ENCODE assay signal across 8 cellular contexts in genomic region chr12:124862768-124863408, GRCh38. TPM values are rescaled to one million over a fixed set of nuclear protein-coding genes. Genes with fewer than 3 reads are reported as not detected.
DNase-seq lines count a peak whose midpoint lies in the region; ATAC-seq, FAIRE-seq and TF ChIP-seq lines count a peak whose summit lies in the region.

No MANE protein-coding gene starts in this region.

- ATAC-seq in GM18502 (IDR thresholded peaks at IDR 0.05; ENCODE audit: poor library complexity, unreplicated experiment) (peak; percentile 18), HG02938 (IDR thresholded peaks at IDR 0.05; ENCODE audit: unreplicated experiment) (peak; percentile 30), left colon (peak; percentile 24)
- peak; percentile 44 for ATAC-seq in stimulated activated memory B cell treated with anti-CD40 and anti-IgM and Interleukin-4, amounts not matched to agents 10 μg/mL and 1 μg/mL and 100 μg/mL, for 72 hours

- H3K27me3 ChIP-seq in Peyer's patch (no peaks in the 10 kb centered on the region), bronchial epithelial cell (ENCODE audit: control insufficient read depth, insufficient read depth, low read length) (no peaks in the 10 kb centered on the region)

- H3K4me1 ChIP-seq in Peyer's patch: peaks cover 0 to 20% (median 3%) of the 10 kb centered on the region in 4 donors

- FAIRE-seq in bronchial epithelial cell (lab: Jason Lieb, UNC): no peak

- DNase-seq in Peyer's patch: peak in 2 of 3 donors; percentile 48 to 59
- DNase-seq in bronchial epithelial cell (ENCODE audit: low read depth): peak; percentile 20
- peak in 1 of 2 donors; percentile 48 for DNase-seq in left colon
- DNase-seq in iPS-NIHi7 (ENCODE audit: extremely low spot score): no peak

- intact Hi-C loops in left colon (cut with DNase I, micrococcal nuclease): no loop called here

- H3K27ac Mint-ChIP-seq in stimulated activated memory B cell treated with anti-CD40 and anti-IgM and Interleukin-4, amounts not matched to agents 10 μg/mL and 1 μg/mL and 100 μg/mL, for 72 hours: peak overlapping the region; percentile 99

- H3K9me3 ChIP-seq in Peyer's patch: no peaks in the 10 kb centered on the region

- no peak for TF ChIP-seq POLR2A in Peyer's patch (IDR thresholded peaks at IDR 0.05)

- peak overlapping the region; percentile 84 for H3K4me3 Mint-ChIP-seq in stimulated activated memory B cell treated with anti-CD40 and anti-IgM and Interleukin-4, amounts not matched to agents 10 μg/mL and 1 μg/mL and 100 μg/mL, for 72 hours

- peaks cover 6% of the 10 kb centered on the region for H3K36me3 Mint-ChIP-seq in stimulated activated memory B cell treated with anti-CD40 and anti-IgM and Interleukin-4, amounts not matched to agents 10 μg/mL and 1 μg/mL and 100 μg/mL, for 72 hours

- H3K36me3 ChIP-seq in Peyer's patch: no peaks in the 10 kb centered on the region
- H3K36me3 ChIP-seq in bronchial epithelial cell (ENCODE audit: control insufficient read depth, insufficient read depth, low read length): peaks cover 1% of the 10 kb centered on the region

- no peaks in the 10 kb centered on the region for H3K27me3 Mint-ChIP-seq in stimulated activated memory B cell treated with anti-CD40 and anti-IgM and Interleukin-4, amounts not matched to agents 10 μg/mL and 1 μg/mL and 100 μg/mL, for 72 hours

- H3K9me3 Mint-ChIP-seq in stimulated activated memory B cell treated with anti-CD40 and anti-IgM and Interleukin-4, amounts not matched to agents 10 μg/mL and 1 μg/mL and 100 μg/mL, for 72 hours: no peaks in the 10 kb centered on the region

- H3K4me3 ChIP-seq in Peyer's patch: peak overlapping the region; percentile 69 to 94 (median 86)
- peak overlapping the region; percentile 69 for H3K4me3 ChIP-seq in bronchial epithelial cell (ENCODE audit: low read depth, low read length)

- H3K4me1 Mint-ChIP-seq in stimulated activated memory B cell treated with anti-CD40 and anti-IgM and Interleukin-4, amounts not matched to agents 10 μg/mL and 1 μg/mL and 100 μg/mL, for 72 hours: peaks cover 38% of the 10 kb centered on the region

- peak overlapping the region; percentile 93 for H3K27ac ChIP-seq in 22Rv1
- peak overlapping the region; percentile 56 to 77 (median 58) for H3K27ac ChIP-seq in Peyer's patch

- TF ChIP-seq CTCF in 22Rv1 (IDR thresholded peaks at IDR 0.05) (no peak), Peyer's patch (IDR thresholded peaks at IDR 0.05) (no peak), bronchial epithelial cell (IDR thresholded peaks at IDR 0.05; ENCODE audit: insufficient read depth, low read length, severe bottlenecking) (no peak)

RNA-seq across cellular contexts. Expression of gene SCARB1, which starts 0.8 kb away (rescaled TPM):
- total RNA-seq in Peyer's patch (100 to 1,000 TPM in 1 of 4 donors, 10 to 100 TPM in 3; 14.9 to 214 (median 64.6) TPM), bronchial epithelial cell (6.6 and 7.4 TPM in 2 replicates), left colon (10 to 100 TPM; 39.1 to 66.1 TPM)

RNA-seq across cellular contexts. Expression of gene UBC, which starts 51.6 kb away (rescaled TPM):
- total RNA-seq in Peyer's patch (1,000 to 10,000 TPM in 3 of 4 donors, 100 to 1,000 TPM in 1; 898 to 2,531 (median 1,185) TPM), bronchial epithelial cell (2,139 and 3,632 TPM in 2 replicates), left colon (1,000 to 10,000 TPM; 1,187 to 1,359 TPM)
